ENCODE assay signal across 22 cellular contexts in genomic region chrX:146481735-146482134, GRCh38.
DNase-seq lines count a peak whose midpoint lies in the region; ATAC-seq and TF ChIP-seq lines count a peak whose summit lies in the region.
"Had no signal": no experiment of that assay in that cellular context is flagged by ENCODE, and none has a peak within 500 bp of the region (broad histone marks: within the 10 kb centered on the region; RNA-seq: fewer than 3 reads in every experiment).

No MANE protein-coding gene starts in this region.

- no peak overlapping the region for H3K4ac ChIP-seq in mesendoderm (ENCODE audit: low read depth, low read length)

- H3K79me1 ChIP-seq in mesendoderm (ENCODE audit: low read length): no peaks in the 10 kb centered on the region

- H3K27ac Mint-ChIP-seq in MCF 10A (ENCODE audit: low read depth, unreplicated experiment): no peak overlapping the region
- H3K27ac Mint-ChIP-seq: CD8-positive, alpha-beta T cell; HFFc6; T-helper 1 cell treated with Interleukin-12 subunit alpha and Interleukin-12 subunit beta and Interleukin-4 antibody, amounts not matched to agents 30 μg/mL and 1 μg/mL, for 36 hours had no signal

- H3K27me3 Mint-ChIP-seq in MCF 10A (ENCODE audit: insufficient read depth, unreplicated experiment): no peaks in the 10 kb centered on the region

- H3K36me3 ChIP-seq in mammary epithelial cell (ENCODE audit: insufficient read depth, low read length) (no peaks in the 10 kb centered on the region), H7 (replicated peaks; ENCODE audit: control insufficient read depth, insufficient read depth, low read length) (no peaks in the 10 kb centered on the region), mesendoderm (ENCODE audit: control insufficient read depth, insufficient read depth, low read length) (no peaks in the 10 kb centered on the region)
- H3K36me3 ChIP-seq: BLaER1 treated with 17β-estradiol and CSF1 and Interleukin-3, amounts not matched to agents 10 nM and 100 nM had no signal

- H2AFZ ChIP-seq in mammary epithelial cell (ENCODE audit: low read depth, low read length): no peak overlapping the region

- H3K4me3 ChIP-seq in mammary epithelial cell (replicated peaks in 1 of 3; ENCODE audit: insufficient read depth in 1 of 3, low read depth in 2 of 3, low read length in 3 of 3) (no peak overlapping the region), H7 (ENCODE audit: insufficient read depth, low read depth, low read length) (no peak overlapping the region), mesendoderm (ENCODE audit: low read length) (no peak overlapping the region)
- H3K4me3 ChIP-seq: BLaER1 treated with 17β-estradiol and CSF1 and Interleukin-3, amounts not matched to agents 10 nM and 100 nM had no signal

- no peaks in the 10 kb centered on the region for H3K4me1 ChIP-seq in mammary epithelial cell (ENCODE audit: insufficient read depth, low read length)
- no peaks in the 10 kb centered on the region for H3K4me1 ChIP-seq in mesendoderm (ENCODE audit: control insufficient read depth, low read depth, low read length)
- H3K4me1 ChIP-seq: BLaER1 treated with 17β-estradiol and CSF1 and Interleukin-3, amounts not matched to agents 10 nM and 100 nM had no signal

- POLR2A ChIA-PET in MCF 10A (lab: Yijun Ruan, JAX): interaction anchor here (0.6 kb wide), 1 partner anchor 66 kb away, joined by 3 read pairs; no protein-coding TSS in a partner anchor

- H4K5ac ChIP-seq in mesendoderm (ENCODE audit: low read length): no peak overlapping the region

- peaks cover 10% of the 10 kb centered on the region for H3K9me3 ChIP-seq in mammary epithelial cell (replicated peaks; ENCODE audit: insufficient read depth, low read length)

- no peaks in the 10 kb centered on the region for H3K4me1 Mint-ChIP-seq in MCF 10A (ENCODE audit: insufficient read depth, unreplicated experiment)

- no peak overlapping the region for H3K9ac ChIP-seq in mammary epithelial cell (ENCODE audit: insufficient read depth, low read length)
- no peak overlapping the region for H3K9ac ChIP-seq in mesendoderm (ENCODE audit: low read length)
- H3K9ac ChIP-seq: BLaER1 treated with 17β-estradiol and CSF1 and Interleukin-3, amounts not matched to agents 10 nM and 100 nM had no signal

- H3K18ac ChIP-seq in mesendoderm (ENCODE audit: low read length): no peak overlapping the region

- no peak overlapping the region for H2BK15ac ChIP-seq in mesendoderm (replicated peaks; ENCODE audit: low read depth)

- H2BK5ac ChIP-seq in mesendoderm (ENCODE audit: low read length): no peak overlapping the region

- no peak overlapping the region for H4K8ac ChIP-seq in mesendoderm (ENCODE audit: low read depth, low read length)

- H3K36me3 Mint-ChIP-seq in MCF 10A (ENCODE audit: insufficient read depth, unreplicated experiment): peaks cover 4% of the 10 kb centered on the region
- H3K36me3 Mint-ChIP-seq: CD8-positive, alpha-beta T cell had no signal

- 74% methylated on average over 5 of the region's 5 CpGs for WGBS in mammary epithelial cell (ENCODE audit: low coverage, missing lambda C conversion rate)
- no CpG with 5 or more reads among the region's 5 CpGs for WGBS in mesendoderm (ENCODE audit: extremely low coverage, insufficient coverage, low lambda C conversion rate)

- CTCF ChIA-PET in MCF 10A (lab: Yijun Ruan, JAX): no interaction called here
- CTCF ChIA-PET in mammary epithelial cell (lab: Charles Lee; ENCODE audit: low non-redundant PET): no interaction called here

- in situ Hi-C loops in mammary epithelial cell (cut with MboI; ENCODE audit: low sequenced_read_pairs in 2 of 2): no loop called here

- DNase-seq in MCF 10A (ENCODE audit: unreplicated experiment) (peak; percentile 3), mammary epithelial cell (no peak), H7 (peak; percentile 1), OCI-M1 (lab: John Stamatoyannopoulos, UW) (peak; percentile 5), mesendoderm (peak; percentile 7), amniotic stem cell (lab: John Stamatoyannopoulos, UW) (no peak), germinal center (ENCODE audit: low spot score) (no peak)
- DNase-seq: ACHN; CD8-positive, alpha-beta T cell; EL; HFFc6; Kasumi-1; NCI-H1092 treated with DMSO at 0.1 percent for 48 hours; NCI-H1436 treated with DMSO at 0.1 percent for 48 hours; NCI-H1930; NCI-H2171; NCI-H524 treated with DMSO at 0.1 percent for 48 hours; PC-3; Right ventricle myocardium superior had no signal

- H3K27ac ChIP-seq in mammary epithelial cell (ENCODE audit: insufficient read depth, low read depth, low read length) (no peak overlapping the region), mesendoderm (ENCODE audit: low read depth, low read length) (no peak overlapping the region)
- H3K27ac ChIP-seq: BLaER1 treated with 17β-estradiol and CSF1 and Interleukin-3, amounts not matched to agents 10 nM and 100 nM had no signal

- no peaks in the 10 kb centered on the region for H4K20me1 ChIP-seq in mammary epithelial cell (ENCODE audit: insufficient read depth, low read length)
- H4K20me1 ChIP-seq: BLaER1 treated with 17β-estradiol and CSF1 and Interleukin-3, amounts not matched to agents 10 nM and 100 nM had no signal

- H3K4me3 Mint-ChIP-seq in MCF 10A (ENCODE audit: unreplicated experiment): no peak overlapping the region
- H3K4me3 Mint-ChIP-seq: CD8-positive, alpha-beta T cell; HFFc6; T-helper 1 cell treated with Interleukin-12 subunit alpha and Interleukin-12 subunit beta and Interleukin-4 antibody, amounts not matched to agents 30 μg/mL and 1 μg/mL, for 36 hours had no signal

- ATAC-seq in HG02981 (IDR thresholded peaks at IDR 0.05; ENCODE audit: unreplicated experiment): no peak
- ATAC-seq: CD8-positive, alpha-beta T cell; PC-3 had no signal

- dilution Hi-C loops in mammary epithelial cell (cut with HindIII; ENCODE audit: low sequenced_read_pairs): no loop called here

- peaks cover 15% of the 10 kb centered on the region for H3K9me3 Mint-ChIP-seq in MCF 10A (ENCODE audit: unreplicated experiment)

- H2AK5ac ChIP-seq in mesendoderm (ENCODE audit: low read length): no peak overlapping the region

- no peak overlapping the region for H3K23ac ChIP-seq in mesendoderm (ENCODE audit: low read length)

- H3K4me2 ChIP-seq in mammary epithelial cell (ENCODE audit: insufficient read depth, low read depth, low read length) (no peak overlapping the region), mesendoderm (ENCODE audit: low read length) (no peak overlapping the region)
- H3K4me2 ChIP-seq: BLaER1 treated with 17β-estradiol and CSF1 and Interleukin-3, amounts not matched to agents 10 nM and 100 nM had no signal

- no peak overlapping the region for H2BK120ac ChIP-seq in mesendoderm (ENCODE audit: low read depth, low read length)

- BruUV-seq in MCF 10A (replicated peaks; lab: Mats Ljungman, UMichigan) (no TSS peak), mammary epithelial cell (replicated peaks; lab: Mats Ljungman, UMichigan) (no TSS peak)

- H3K79me2 ChIP-seq in mammary epithelial cell (ENCODE audit: insufficient read depth, low read length): no peaks in the 10 kb centered on the region
- H3K79me2 ChIP-seq in mesendoderm (ENCODE audit: control insufficient read depth, insufficient read depth, low read length): no peaks in the 10 kb centered on the region

- H3K56ac ChIP-seq in mesendoderm (ENCODE audit: low read length): no peak overlapping the region

- H3K27me3 ChIP-seq in mammary epithelial cell (ENCODE audit: insufficient read depth, low read length) (no peaks in the 10 kb centered on the region), H7 (ENCODE audit: control insufficient read depth, insufficient read depth, low read length) (no peaks in the 10 kb centered on the region), mesendoderm (ENCODE audit: insufficient read depth, low read length, poor library complexity) (no peaks in the 10 kb centered on the region)

- intact Hi-C loops in MCF 10A (cut with micrococcal nuclease): no loop called here
- intact Hi-C loops in mammary epithelial cell (cut with micrococcal nuclease): no loop called here

- no peak for TF ChIP-seq CTCF in MCF 10A (IDR thresholded peaks at IDR 0.05; ENCODE audit: unreplicated experiment)
- TF ChIP-seq CTCF in mammary epithelial cell (conservative IDR thresholded peaks at IDR 0.05 in 1 of 2, IDR thresholded peaks at IDR 0.05 in 1 of 2; ENCODE audit: extremely low read depth in 1 of 2, insufficient read depth in 1 of 2, low read depth in 1 of 2, low read length in 2 of 2): no peak

Comparison
In these comparisons a context has a peak if more than half of its experiments do, and no peak if none do; other contexts are left out.
1. DNase-seq: peak in MCF 10A (single experiment), H7 (single experiment), OCI-M1 (single experiment) and mesendoderm (single experiment); none in mammary epithelial cell (single experiment), amniotic stem cell (single experiment) and germinal center (single experiment).